In genomic region chr16:8458481-8458880, GRCh38 we compare ENCODE assay signal across 32 cellular contexts.
"Had no signal": no experiment of that assay in that cellular context is flagged by ENCODE, and none has a peak within 500 bp of the region (broad histone marks: within the 10 kb centered on the region; RNA-seq: fewer than 3 reads in every experiment).

No MANE protein-coding gene starts in this region.

- H3K4me3 ChIP-seq: adrenal gland, body of pancreas, breast epithelium had no signal

- H3K27me3 ChIP-seq: adrenal gland, body of pancreas, brain microvascular endothelial cell had no signal

- H3K9me3 ChIP-seq: adrenal gland, body of pancreas had no signal

- H3K27ac ChIP-seq: adrenal gland, body of pancreas, brain microvascular endothelial cell, breast epithelium, VCaP had no signal

- ATAC-seq: activated CD8-positive, alpha-beta T cell treated with anti-CD3 and anti-CD28 coated beads for 36 hours; activated naive CD4-positive, alpha-beta T cell treated with anti-CD3 and anti-CD28 coated beads, Interleukin-2, amount 50 U/mL, for 72 hours; activated T-cell treated with anti-CD3 and anti-CD28 coated beads, Interleukin-2, amount 50 U/mL, for 4 hours; activated T-cell treated with anti-CD3 and anti-CD28 coated beads, Interleukin-2, amount 50 U/mL, for 72 hours; activated T-helper 17 cell treated with anti-CD3 and anti-CD28 coated beads, Interleukin-2, amount 50 U/mL, for 72 hours had no signal

- DNase-seq: activated B cell treated with CpG ODN at 0.5 μM for 24 hours; activated CD4-positive, alpha-beta memory T cell treated with anti-CD3 and anti-CD28 coated beads for 36 hours; activated CD4-positive, alpha-beta T cell treated with anti-CD3 and anti-CD28 coated beads for 4 hours; activated CD4-positive, alpha-beta T cell treated with anti-CD3 and anti-CD28 coated beads, Interleukin-2, amount 10 ng/mL, durations not matched to agents 24 days and 14 days; activated CD4-positive, alpha-beta T cell treated with anti-CD3 and anti-CD28 coated beads, Interleukin-2, amount 50 U/mL, for 1 hour; activated CD4-positive, alpha-beta T cell treated with anti-CD3 and anti-CD28 coated beads, Interleukin-2, amount 50 U/mL, for 4 hours; activated CD4-positive, CD25-positive, alpha-beta regulatory T cell treated with anti-CD3 and anti-CD28 coated beads, Interleukin-2, amount 50 U/mL, for 72 hours; activated CD8-positive, alpha-beta memory T cell treated with anti-CD3 and anti-CD28 coated beads, Interleukin-2, amount 50 U/mL, for 4 hours; activated CD8-positive, alpha-beta T cell treated with anti-CD3 and anti-CD28 coated beads for 36 hours; activated effector memory CD4-positive, alpha-beta T cell treated with anti-CD3 and anti-CD28 coated beads, Interleukin-2, amount 50 U/mL, for 16 hours; activated gamma-delta T cell treated with Interleukin-2 at 50 U/mL for 16 hours; activated naive CD4-positive, alpha-beta T cell; activated naive CD4-positive, alpha-beta T cell treated with anti-CD3 and anti-CD28 coated beads for 36 hours; activated naive CD4-positive, alpha-beta T cell treated with anti-CD3 and anti-CD28 coated beads, Interleukin-2, amount 50 U/mL, for 16 hours; activated naive CD8-positive, alpha-beta T cell treated with anti-CD3 and anti-CD28 coated beads for 36 hours; activated T-cell treated with anti-CD3 and anti-CD28 coated beads for 4 hours; activated T-cell treated with anti-CD3 and anti-CD28 coated beads, Interleukin-2, amount 50 U/mL, for 1 hour; activated T-cell treated with anti-CD3 and anti-CD28 coated beads, Interleukin-2, amount 50 U/mL, for 4 hours; activated T-cell treated with anti-CD3 and anti-CD28 coated beads, Interleukin-2, amount 50 U/mL, for 72 hours; adrenal gland; amniotic stem cell; aorta; brain microvascular endothelial cell; central memory CD4-positive, alpha-beta T cell; T-helper 1 cell; T-helper 2 cell; T-helper 9 cell had no signal

- H3K4me1 ChIP-seq: adrenal gland, breast epithelium had no signal

- H3K36me3 ChIP-seq: adrenal gland, brain microvascular endothelial cell, breast epithelium had no signal
